In the genomic region with DNA sequence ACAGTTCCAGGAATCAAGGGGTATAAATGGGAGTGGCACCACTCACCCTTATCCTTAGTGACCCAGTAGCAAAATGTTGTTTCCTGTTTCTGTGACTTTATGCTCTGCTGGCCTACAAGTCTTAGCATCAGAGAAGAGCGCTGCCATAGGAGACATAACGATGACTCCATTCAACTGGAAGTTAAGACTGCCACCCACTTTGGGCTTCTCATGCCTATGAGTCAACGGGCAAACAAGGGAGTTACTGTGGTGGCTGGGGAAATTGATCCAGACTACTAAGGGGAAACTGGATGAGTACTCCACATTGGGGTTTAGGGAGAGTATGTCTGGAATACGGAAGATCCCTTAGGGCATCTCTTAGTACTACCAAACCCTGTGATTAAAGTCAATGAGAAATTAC, we compare ENCODE assay signal across 23 cellular contexts. TPM values are rescaled to one million over a fixed set of nuclear protein-coding genes. Genes with fewer than 3 reads are reported as not detected.
DNase-seq lines count a peak whose midpoint lies in the region; ATAC-seq and TF ChIP-seq lines count a peak whose summit lies in the region.
"Had no signal": no experiment of that assay in that cellular context is flagged by ENCODE, and none has a peak within 500 bp of the region (broad histone marks: within the 10 kb centered on the region; RNA-seq: fewer than 3 reads in every experiment).

No MANE protein-coding gene starts in this region.

- ATAC-seq in GM21737 (IDR thresholded peaks at IDR 0.05; ENCODE audit: unreplicated experiment), result no peak
- no peak for ATAC-seq in GM21786 (IDR thresholded peaks at IDR 0.05; ENCODE audit: unreplicated experiment)
- ATAC-seq: activated T-cell treated with anti-CD3 and anti-CD28 coated beads, Interleukin-2, amount 50 U/mL, for 4 hours; gastrocnemius medialis; natural killer cell treated with Interleukin-12 subunit alpha and Interleukin-12 subunit beta and Interleukin-15 and Interleukin-18, amount 100 ng/mL, for 72 hours; WTC11 had no signal

- H3K4me3 ChIP-seq in adipocyte (ENCODE audit: low read length), result no peak overlapping the region
- H3K4me3 ChIP-seq: coronary artery, gastrocnemius medialis had no signal

- H3K36me3 Mint-ChIP-seq in HFFc6 (ENCODE audit: low read depth), result no peaks in the 10 kb centered on the region; the same call in 1 of the 2 replicates
- H3K36me3 Mint-ChIP-seq in activated naive CD4-positive, alpha-beta T cell treated with anti-CD3 and anti-CD28 coated beads for 36 hours (ENCODE audit: low read depth), result no peaks in the 10 kb centered on the region
- H3K36me3 Mint-ChIP-seq: CD4-positive, CD25-positive, alpha-beta regulatory T cell; natural killer cell treated with Interleukin-12 subunit alpha and Interleukin-12 subunit beta and Interleukin-15 and Interleukin-18, amount 100 ng/mL, for 72 hours had no signal

- H3K4me1 Mint-ChIP-seq in HFFc6 (ENCODE audit: low read depth), result peaks cover 6% of the 10 kb centered on the region; the same call in 1 of the 2 replicates
- no peaks in the 10 kb centered on the region for H3K4me1 Mint-ChIP-seq in activated naive CD4-positive, alpha-beta T cell treated with anti-CD3 and anti-CD28 coated beads for 36 hours (ENCODE audit: low read depth)
- H3K4me1 Mint-ChIP-seq: CD4-positive, CD25-positive, alpha-beta regulatory T cell; WTC11 had no signal

- H3K9me3 ChIP-seq in adipocyte (ENCODE audit: control insufficient read depth, low read length), result peaks cover 4% of the 10 kb centered on the region
- H3K9me3 ChIP-seq: gastrocnemius medialis had no signal

- H3K36me3 ChIP-seq in adipocyte (ENCODE audit: control insufficient read depth, insufficient read depth, low read length, severe bottlenecking), result no peaks in the 10 kb centered on the region
- H3K36me3 ChIP-seq: gastrocnemius medialis had no signal

- no peaks in the 10 kb centered on the region for H3K4me1 ChIP-seq in adipocyte (ENCODE audit: control insufficient read depth, insufficient read depth, low read length)
- H3K4me1 ChIP-seq: gastrocnemius medialis had no signal

- no peak overlapping the region for H3K27ac Mint-ChIP-seq in HFFc6
- no peak overlapping the region for H3K27ac Mint-ChIP-seq in activated naive CD4-positive, alpha-beta T cell treated with anti-CD3 and anti-CD28 coated beads for 36 hours
- H3K27ac Mint-ChIP-seq: CD4-positive, CD25-positive, alpha-beta regulatory T cell; natural killer cell treated with Interleukin-12 subunit alpha and Interleukin-12 subunit beta and Interleukin-15 and Interleukin-18, amount 100 ng/mL, for 72 hours; T-helper 1 cell treated with Interleukin-12 subunit alpha and Interleukin-12 subunit beta and Interleukin-4 antibody, amounts not matched to agents 30 μg/mL and 1 μg/mL, for 36 hours; WTC11 had no signal

- in situ Hi-C loops in KBM-7 (cut with MboI; ENCODE audit: low pct_unique_long_range_greater_than_20kb, low sequenced_read_pairs), result no loop called here

- intact Hi-C loops in activated naive CD4-positive, alpha-beta T cell treated with anti-CD3 and anti-CD28 coated beads for 36 hours (cut with micrococcal nuclease), result no loop called here

- CTCF ChIA-PET in activated naive CD4-positive, alpha-beta T cell treated with anti-CD3 and anti-CD28 coated beads for 36 hours (lab: Charles Lee), result no interaction called here

- DNase-seq in AG20443 (ENCODE audit: low spot score) (peak; percentile 33), HFFc6 (peak; percentile 24), adipocyte (ENCODE audit: low read depth) (peak; percentile 7), islet precursor cell (peak; percentile 69), KBM-7 (no peak)
- no peak for DNase-seq in activated naive CD4-positive, alpha-beta T cell treated with anti-CD3 and anti-CD28 coated beads for 36 hours
- DNase-seq: activated naive CD4-positive, alpha-beta T cell treated with anti-CD3 and anti-CD28 coated beads, Interleukin-2, amount 50 U/mL, for 16 hours; activated T-cell treated with anti-CD3 and anti-CD28 coated beads, Interleukin-2, amount 50 U/mL, for 4 hours; CD4-positive, CD25-positive, alpha-beta regulatory T cell; DMS79; gastrocnemius medialis; NCI-H1048; NCI-H2081; NCI-H524 treated with DMSO at 0.1 percent for 48 hours; SHP77 treated with DMSO at 0.1 percent for 48 hours; stimulated activated CD4-positive, alpha-beta T cell treated with anti-CD3 and anti-CD28 coated beads, Interleukin-4, amount 100 ng/mL, for 4 hours had no signal

- H3K4me3 Mint-ChIP-seq in HFFc6, result no peak overlapping the region
- no peak overlapping the region for H3K4me3 Mint-ChIP-seq in activated naive CD4-positive, alpha-beta T cell treated with anti-CD3 and anti-CD28 coated beads for 36 hours
- H3K4me3 Mint-ChIP-seq: activated T-cell treated with anti-CD3 and anti-CD28 coated beads, Interleukin-2, amount 50 U/mL, for 4 hours; CD4-positive, CD25-positive, alpha-beta regulatory T cell; natural killer cell treated with Interleukin-12 subunit alpha and Interleukin-12 subunit beta and Interleukin-15 and Interleukin-18, amount 100 ng/mL, for 72 hours; T-helper 1 cell treated with Interleukin-12 subunit alpha and Interleukin-12 subunit beta and Interleukin-4 antibody, amounts not matched to agents 30 μg/mL and 1 μg/mL, for 36 hours; WTC11 had no signal

- peaks cover 1% of the 10 kb centered on the region for H3K27me3 Mint-ChIP-seq in HFFc6 (ENCODE audit: insufficient read depth)
- H3K27me3 Mint-ChIP-seq in activated naive CD4-positive, alpha-beta T cell treated with anti-CD3 and anti-CD28 coated beads for 36 hours (ENCODE audit: low read depth), result no peaks in the 10 kb centered on the region
- H3K27me3 Mint-ChIP-seq: CD4-positive, CD25-positive, alpha-beta regulatory T cell; natural killer cell treated with Interleukin-12 subunit alpha and Interleukin-12 subunit beta and Interleukin-15 and Interleukin-18, amount 100 ng/mL, for 72 hours had no signal

- TF ChIP-seq CTCF in HFFc6 (IDR thresholded peaks at IDR 0.05), result no peak

- H3K27me3 ChIP-seq in adipocyte (replicated peaks; ENCODE audit: control insufficient read depth, insufficient read depth, low read length), result no peaks in the 10 kb centered on the region
- H3K27me3 ChIP-seq: gastrocnemius medialis had no signal

- H3K9ac ChIP-seq in adipocyte (ENCODE audit: low read length), result no peak overlapping the region
- H3K9ac ChIP-seq: KMS-11 had no signal

- peaks cover 6% of the 10 kb centered on the region for H3K9me3 Mint-ChIP-seq in HFFc6
- no peaks in the 10 kb centered on the region for H3K9me3 Mint-ChIP-seq in activated naive CD4-positive, alpha-beta T cell treated with anti-CD3 and anti-CD28 coated beads for 36 hours
- H3K9me3 Mint-ChIP-seq: T-helper 1 cell treated with Interleukin-12 subunit alpha and Interleukin-12 subunit beta and Interleukin-4 antibody, amounts not matched to agents 30 μg/mL and 1 μg/mL, for 36 hours had no signal

RNA-seq across cellular contexts. Expression of gene PIK3CG, which starts 40.6 kb away (rescaled TPM):
- total RNA-seq in HFFc6 (2021; fragmentation: NEBNext Ultra II Directional; extraction: Animal tissue kit (Norgen Biotek cat#: 25700)), result not detected
- total RNA-seq in activated naive CD4-positive, alpha-beta T cell treated with anti-CD3 and anti-CD28 coated beads for 36 hours, result 1 to 10 TPM; 3.6 to 3.8 TPM

Comparison
In these comparisons a context has a peak if more than half of its experiments do, and no peak if none do; other contexts are left out.
1. DNase-seq: peak in AG20443 (single experiment), HFFc6 (single experiment), adipocyte (single experiment) and islet precursor cell (single experiment); none in activated naive CD4-positive, alpha-beta T cell treated with anti-CD3 and anti-CD28 coated beads for 36 hours (single experiment) and KBM-7 (single experiment).
2. RNA of gene PIK3CG, which starts 40.6 kb away (total RNA-seq): 3.6 to 3.8 TPM in activated naive CD4-positive, alpha-beta T cell treated with anti-CD3 and anti-CD28 coated beads for 36 hours; not detected in HFFc6; every median in the first group is over 4 times any median in the second.